8 cellular contexts compared by ENCODE assay signal in the genomic region with DNA sequence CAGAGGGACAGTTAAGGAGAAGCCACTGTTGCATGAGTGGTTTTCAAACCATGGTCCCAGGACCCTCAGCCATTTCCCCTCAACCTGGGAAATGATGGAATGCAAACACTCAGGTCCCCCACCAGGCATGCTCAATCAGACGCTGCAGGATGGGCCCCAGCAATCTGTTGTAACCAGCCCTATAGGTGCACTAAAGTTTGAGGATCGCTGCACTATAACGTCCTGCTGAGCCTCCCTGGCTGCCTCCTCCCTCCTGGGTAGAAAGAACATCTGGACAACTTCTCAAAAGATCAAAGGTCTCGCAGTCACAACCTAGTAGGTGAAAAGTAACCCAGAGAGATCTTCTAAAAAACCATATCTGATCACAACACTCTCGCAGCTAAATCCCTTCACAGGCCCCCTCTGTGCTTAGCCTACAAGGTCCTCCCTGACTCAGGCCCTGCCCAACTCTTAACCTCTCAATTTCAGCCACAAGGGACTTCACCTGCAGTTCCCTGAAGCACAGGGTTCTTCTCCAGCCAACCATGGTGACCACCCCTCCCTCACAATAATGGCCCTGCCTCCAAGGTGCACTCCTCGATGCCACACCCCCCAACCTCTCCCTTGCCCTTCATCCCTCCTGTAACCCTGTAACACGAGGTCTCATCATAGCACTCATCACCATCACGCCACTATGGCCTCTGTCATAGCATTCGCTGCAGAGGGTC. TPM values are rescaled to one million over a fixed set of nuclear protein-coding genes. Genes with fewer than 3 reads are reported as not detected.
A peak's percentile ranks its signal among the peaks of the same experiment; 100 is the strongest.
DNase-seq lines count a peak whose midpoint lies in the region; ATAC-seq and TF ChIP-seq lines count a peak whose summit lies in the region.
"Had no signal": no experiment of that assay in that cellular context is flagged by ENCODE, and none has a peak within 500 bp of the region (broad histone marks: within the 10 kb centered on the region; RNA-seq: fewer than 3 reads in every experiment).

No MANE protein-coding gene starts in this region.

- no peaks in the 10 kb centered on the region for H3K9me3 ChIP-seq in stomach
- H3K9me3 ChIP-seq in naive thymus-derived CD4-positive, alpha-beta T cell (ENCODE audit: control insufficient read depth in 2 of 3, low read length in 3 of 3), result no peaks in the 10 kb centered on the region

- WGBS in stomach, 5 donors, result 44 to 58% (median 46%) methylated on average over 9 of the region's 9 CpGs

- no peak for TF ChIP-seq POLR2A in stomach (IDR thresholded peaks at IDR 0.05)

- CTCF ChIA-PET in naive thymus-derived CD4-positive, alpha-beta T cell (lab: Charles Lee), result interaction anchor here (1.4 kb wide), 1 partner anchor 152 kb away, joined by 3 read pairs; no protein-coding TSS in a partner anchor

- H3K36me3 Mint-ChIP-seq in naive thymus-derived CD4-positive, alpha-beta T cell, result no peaks in the 10 kb centered on the region

- H3K27me3 Mint-ChIP-seq in naive thymus-derived CD4-positive, alpha-beta T cell, result peaks cover 0 to 44% (median 0%) of the 10 kb centered on the region in 5 donors

- peaks cover 0 to 11% (median 0%) of the 10 kb centered on the region in 3 donors for H3K27me3 ChIP-seq in stomach
- no peaks in the 10 kb centered on the region for H3K27me3 ChIP-seq in naive thymus-derived CD4-positive, alpha-beta T cell (ENCODE audit: control insufficient read depth in 2 of 2, insufficient read depth in 2 of 2, low read length in 2 of 2)

- no peak for DNase-seq in epithelial cell of proximal tubule (ENCODE audit: low read depth)
- DNase-seq in stomach, result no peak
- no peak for DNase-seq in RPMI8226
- no peak for DNase-seq in naive thymus-derived CD4-positive, alpha-beta T cell
- no peak for DNase-seq in NCI-H2029 (lab: John Stamatoyannopoulos, UW)
- DNase-seq: Kasumi-1 had no signal

- H3K4me3 ChIP-seq in epithelial cell of proximal tubule (ENCODE audit: low read depth, low read length) (peak overlapping the region; percentile 95), stomach (peak overlapping the region; percentile 88 to 93 (median 90))
- H3K4me3 ChIP-seq in naive thymus-derived CD4-positive, alpha-beta T cell (ENCODE audit: low read length), result no peak overlapping the region

- H3K4me3 Mint-ChIP-seq in naive thymus-derived CD4-positive, alpha-beta T cell, result peak overlapping the region in 4 of 10 donors; percentile 17 to 96 (median 72)

- POLR2A ChIA-PET in naive thymus-derived CD4-positive, alpha-beta T cell (lab: Charles Lee), result no interaction called here

- ATAC-seq in GM19438 (IDR thresholded peaks at IDR 0.05; ENCODE audit: low read depth, unreplicated experiment) (peak; percentile 33), HG03196 (IDR thresholded peaks at IDR 0.05; ENCODE audit: unreplicated experiment) (peak; percentile 38)
- ATAC-seq in naive thymus-derived CD4-positive, alpha-beta T cell, result no peak

- H3K36me3 ChIP-seq in stomach, result no peaks in the 10 kb centered on the region
- peaks cover 0 to 3% (median 0%) of the 10 kb centered on the region in 3 experiments for H3K36me3 ChIP-seq in naive thymus-derived CD4-positive, alpha-beta T cell (ENCODE audit: control insufficient read depth in 2 of 3, insufficient read depth in 3 of 3, low read length in 3 of 3)

- peak overlapping the region in 3 of 9 donors; percentile 20 to 65 (median 27) for H3K27ac Mint-ChIP-seq in naive thymus-derived CD4-positive, alpha-beta T cell

- peak overlapping the region; percentile 1 to 97 (median 97) for H3K27ac ChIP-seq in stomach
- H3K27ac ChIP-seq in naive thymus-derived CD4-positive, alpha-beta T cell (ENCODE audit: low read depth, low read length), result no peak overlapping the region

- no peak for TF ChIP-seq EP300 in stomach (IDR thresholded peaks at IDR 0.05)

- H3K4me1 ChIP-seq in stomach, result peaks cover 59 to 91% (median 84%) of the 10 kb centered on the region in 4 donors
- H3K4me1 ChIP-seq in naive thymus-derived CD4-positive, alpha-beta T cell (ENCODE audit: control insufficient read depth in 2 of 2, insufficient read depth in 2 of 2, low read length in 2 of 2), result peaks cover 6 to 11% of the 10 kb centered on the region in 2 donors

- TF ChIP-seq CTCF in epithelial cell of proximal tubule (conservative IDR thresholded peaks at IDR 0.05; ENCODE audit: low read depth, low read length), result no peak
- TF ChIP-seq CTCF in stomach (IDR thresholded peaks at IDR 0.05), result no peak

- peaks cover 5 to 29% (median 22%) of the 10 kb centered on the region in 7 donors for H3K4me1 Mint-ChIP-seq in naive thymus-derived CD4-positive, alpha-beta T cell

- H3K9me3 Mint-ChIP-seq in naive thymus-derived CD4-positive, alpha-beta T cell, result no peaks in the 10 kb centered on the region

- intact Hi-C loops in stomach (cut with DNase I; ENCODE audit: low total_unique reads), result loop anchor here (10.0 kb wide), 1 partner anchor 51 kb away; no protein-coding TSS in a partner anchor
- intact Hi-C loops in naive thymus-derived CD4-positive, alpha-beta T cell (cut with micrococcal nuclease), result loop anchor here (5.0 to 10.0 kb wide), 6 partner anchors 53 to 601 kb away; a partner anchor contains a TSS

RNA-seq across cellular contexts. Expression of a gene that starts 3.5 kb away (rescaled TPM):
- total RNA-seq in epithelial cell of proximal tubule, result 32.7 and 43.8 TPM in 2 replicates
- total RNA-seq in stomach, result 10 to 100 TPM in 3 of 5 donors, 1 to 10 TPM in 2; 3.5 to 37.7 (median 14.8) TPM
- 1 to 10 TPM; 6.7 to 9.0 (median 7.3) TPM for polyA plus RNA-seq in stomach
- total RNA-seq in naive thymus-derived CD4-positive, alpha-beta T cell, result 1 to 10 TPM in 2 of 5 experiments, under 1 TPM in 3; 0.29 to 2.0 (median 0.81) TPM
- under 1 TPM; 0.15 to 0.22 TPM for polyA plus RNA-seq in naive thymus-derived CD4-positive, alpha-beta T cell
